ENCODE assay signal across 25 cellular contexts in the genomic region with DNA sequence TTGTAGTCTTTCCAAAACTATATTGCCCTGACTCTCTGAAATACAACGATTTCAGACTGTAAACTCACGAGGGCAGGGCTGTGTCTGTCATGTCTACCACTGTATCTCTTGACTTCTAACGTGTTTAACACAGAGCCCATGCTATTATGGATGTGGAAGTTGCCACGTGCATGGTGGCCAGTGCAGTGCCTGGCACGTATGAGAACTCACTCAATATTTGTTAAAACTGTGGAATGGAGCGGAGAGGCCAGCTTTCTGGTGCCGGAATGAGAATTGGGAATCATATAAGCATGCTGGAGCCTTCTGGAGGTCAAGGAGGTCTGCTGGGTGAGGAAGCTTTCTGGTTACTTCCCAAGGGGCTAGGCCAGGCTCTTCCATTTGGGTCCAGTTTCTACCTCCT.
DNase-seq lines count a peak whose midpoint lies in the region; ATAC-seq, FAIRE-seq and TF ChIP-seq lines count a peak whose summit lies in the region.
"Had no signal": no experiment of that assay in that cellular context is flagged by ENCODE, and none has a peak within 500 bp of the region (broad histone marks: within the 10 kb centered on the region; RNA-seq: fewer than 3 reads in every experiment).

No MANE protein-coding gene starts in this region.

- H3K4me1 Mint-ChIP-seq in neural crest cell = no peaks in the 10 kb centered on the region
- peaks cover 3% of the 10 kb centered on the region for H3K4me1 Mint-ChIP-seq in type B pancreatic cell (ENCODE audit: unreplicated experiment)

- peak; percentile 14 for DNase-seq in activated effector memory CD4-positive, alpha-beta T cell treated with anti-CD3 and anti-CD28 coated beads, Interleukin-2, amount 50 U/mL, for 16 hours
- no peak for DNase-seq in activated effector memory CD4-positive, alpha-beta T cell treated with Interleukin-2 at 50 U/mL for 16 hours
- DNase-seq in ecto neural progenitor cell (ENCODE audit: low spot score) (peak; percentile 13), neural crest cell (ENCODE audit: low read depth, low spot score) (no peak), type B pancreatic cell (ENCODE audit: extremely low spot score, unreplicated experiment) (peak; percentile 11), GM19239 (ENCODE audit: insufficient read length, low spot score) (no peak), NCI-H2196 (lab: John Stamatoyannopoulos, UW; ENCODE audit: unreplicated experiment) (no peak)
- DNase-seq: 8988T; ACHN; Calu3; DMS153; DND-41; HCEC 1CT; IMR-90; KG1; MG63; NCI-H1105 treated with DMSO at 0.1 percent for 48 hours; NCI-H2029; NCI-H446 treated with DMSO at 0.1 percent for 48 hours; NK-92 treated with Interleukin-12 subunit alpha and Interleukin-12 subunit beta, amount 100 ng/mL, for 24 hours; PC-9; SHP77 had no signal

- peak overlapping the region; percentile 53 for H3K27ac Mint-ChIP-seq in neural crest cell (ENCODE audit: unreplicated experiment)
- peak overlapping the region; percentile 57 for H3K27ac Mint-ChIP-seq in type B pancreatic cell

- H3K27me3 Mint-ChIP-seq in neural crest cell (ENCODE audit: low read depth) (no peaks in the 10 kb centered on the region), type B pancreatic cell (peaks cover 5% of the 10 kb centered on the region)

- TF ChIP-seq CTCF in neural crest cell (conservative IDR thresholded peaks at IDR 0.05) (no peak), type B pancreatic cell (conservative IDR thresholded peaks at IDR 0.05) (no peak)

- ATAC-seq in GM19455 (IDR thresholded peaks at IDR 0.05; ENCODE audit: unreplicated experiment) = no peak

- H3K36me3 Mint-ChIP-seq in neural crest cell (ENCODE audit: low read depth) (peaks cover 3% of the 10 kb centered on the region), type B pancreatic cell (no peaks in the 10 kb centered on the region)

- peaks cover 11% of the 10 kb centered on the region for H3K9me3 Mint-ChIP-seq in neural crest cell
- peaks cover 7% of the 10 kb centered on the region for H3K9me3 Mint-ChIP-seq in type B pancreatic cell

- FAIRE-seq in GM19239 (lab: Jason Lieb, UNC) = no peak
- FAIRE-seq: GM12892, H1 had no signal

- H3K4me3 Mint-ChIP-seq in neural crest cell = no peak overlapping the region
- no peak overlapping the region for H3K4me3 Mint-ChIP-seq in type B pancreatic cell

Comparison
In these comparisons a context has a peak if more than half of its experiments do, and no peak if none do; other contexts are left out.
1. DNase-seq: peak in activated effector memory CD4-positive, alpha-beta T cell treated with anti-CD3 and anti-CD28 coated beads, Interleukin-2, amount 50 U/mL, for 16 hours (single experiment), ecto neural progenitor cell (single experiment) and type B pancreatic cell (single experiment); none in activated effector memory CD4-positive, alpha-beta T cell treated with Interleukin-2 at 50 U/mL for 16 hours (single experiment), neural crest cell (single experiment), GM19239 (single experiment) and NCI-H2196 (single experiment).